38 cellular contexts compared by ENCODE assay signal in the genomic region with DNA sequence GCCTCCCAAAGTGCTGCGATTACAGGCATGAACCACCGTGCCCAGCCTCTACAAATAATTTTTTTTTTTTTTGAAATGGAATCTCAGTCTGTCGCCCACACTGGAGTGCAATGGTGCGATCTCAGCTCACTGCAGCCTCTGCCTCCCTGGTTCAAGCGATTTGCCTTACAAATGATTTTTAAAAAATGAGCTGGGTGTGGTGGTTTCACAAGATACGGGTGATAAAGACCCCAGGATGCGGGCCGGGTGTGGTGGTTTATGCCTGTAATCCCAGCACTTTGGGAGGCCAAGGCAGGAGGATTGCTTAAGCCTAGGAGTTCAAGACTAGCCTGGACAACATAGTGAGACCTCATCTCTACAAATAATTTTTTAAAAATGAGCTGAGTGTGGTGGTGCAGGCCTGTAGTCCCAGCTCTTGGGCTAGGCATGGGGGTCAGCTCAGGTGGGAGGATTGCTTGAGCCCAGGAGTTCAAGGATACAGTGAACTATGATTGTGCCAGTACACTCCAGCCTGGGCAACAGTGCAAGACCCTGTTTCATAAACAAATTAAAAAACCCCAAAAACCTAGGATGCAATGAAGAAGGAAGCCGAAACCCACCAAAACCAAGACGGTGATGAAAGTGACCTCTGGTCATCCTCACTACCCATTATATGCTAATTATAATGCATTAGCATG. TPM values are rescaled to one million over a fixed set of nuclear protein-coding genes. Genes with fewer than 3 reads are reported as not detected.
"Had no signal": no experiment of that assay in that cellular context is flagged by ENCODE, and none has a peak within 500 bp of the region (broad histone marks: within the 10 kb centered on the region; RNA-seq: fewer than 3 reads in every experiment).

No MANE protein-coding gene starts in this region.

- H3K27ac ChIP-seq: adrenal gland, body of pancreas, brain microvascular endothelial cell, breast epithelium, cardiac muscle cell had no signal

- H3K36me3 Mint-ChIP-seq: activated naive CD4-positive, alpha-beta T cell treated with anti-CD3 and anti-CD28 coated beads, Interleukin-2, amount 10 ng/mL, durations not matched to agents 7 days and 5 days; activated naive CD4-positive, alpha-beta T cell treated with anti-CD3 and anti-CD28 coated beads, Interleukin-2, amount 50 U/mL, for 24 hours; activated naive CD4-positive, alpha-beta T cell treated with anti-CD3 and anti-CD28 coated beads, Interleukin-2, amount 50 U/mL, for 72 hours; activated naive CD8-positive, alpha-beta T cell; activated naive CD8-positive, alpha-beta T cell treated with anti-CD3 and anti-CD28 coated beads for 36 hours; activated naive CD8-positive, alpha-beta T cell treated with anti-CD3 and anti-CD28 coated beads, Interleukin-2, amount 10 ng/mL, durations not matched to agents 7 days and 5 days; brain had no signal

- ATAC-seq: activated naive CD4-positive, alpha-beta T cell treated with anti-CD3 and anti-CD28 coated beads, Interleukin-2, amount 50 U/mL, for 72 hours; activated naive CD8-positive, alpha-beta T cell treated with anti-CD3 and anti-CD28 coated beads, Interleukin-2, amount 50 U/mL, for 24 hours; activated T-cell treated with anti-CD3 and anti-CD28 coated beads, Interleukin-2, amount 50 U/mL, for 4 hours; activated T-cell treated with anti-CD3 and anti-CD28 coated beads, Interleukin-2, amount 50 U/mL, for 72 hours; activated T-helper 17 cell treated with anti-CD3 and anti-CD28 coated beads, Interleukin-2, amount 50 U/mL, for 72 hours; body of pancreas had no signal

- H3K4me3 ChIP-seq: adrenal gland, ascending aorta, body of pancreas, breast epithelium, cardiac muscle cell had no signal

- H3K9me3 ChIP-seq: adrenal gland, ascending aorta, body of pancreas, breast epithelium had no signal

- H3K4me1 ChIP-seq: body of pancreas, breast epithelium had no signal

- H3K9me3 Mint-ChIP-seq: activated naive CD4-positive, alpha-beta T cell treated with anti-CD3 and anti-CD28 coated beads, Interleukin-2, amount 10 ng/mL, durations not matched to agents 7 days and 5 days; activated naive CD4-positive, alpha-beta T cell treated with anti-CD3 and anti-CD28 coated beads, Interleukin-2, amount 50 U/mL, for 24 hours; activated naive CD4-positive, alpha-beta T cell treated with anti-CD3 and anti-CD28 coated beads, Interleukin-2, amount 50 U/mL, for 72 hours; activated naive CD8-positive, alpha-beta T cell treated with anti-CD3 and anti-CD28 coated beads for 36 hours; activated naive CD8-positive, alpha-beta T cell treated with anti-CD3 and anti-CD28 coated beads, Interleukin-2, amount 50 U/mL, for 24 hours; activated T-cell treated with anti-CD3 and anti-CD28 coated beads, Interleukin-2, amount 50 U/mL, for 4 hours; activated T-cell treated with anti-CD3 and anti-CD28 coated beads, Interleukin-2, amount 50 U/mL, for 72 hours; activated T-helper 1 cell treated with anti-CD3 and anti-CD28 coated beads, Interleukin-12 subunit alpha, Interleukin-12 subunit beta, Interleukin-2, Interleukin-4 antibody, amounts not matched to agents 30 ng/mL and 10 ng/mL and 1 ng/mL, durations not matched to agents 14 hours and 24 hours and 36 hours; activated T-helper 17 cell treated with anti-CD3 and anti-CD28 coated beads, Interleukin-2, amount 50 U/mL, for 72 hours; activated T-helper 2 cell treated with anti-CD3 and anti-CD28 coated beads, Interferon-gamma antibody, Interleukin-2, Interleukin-4, amounts not matched to agents 10 μg/mL and 5 μg/mL and 100 μg/mL, durations not matched to agents 14 hours and 24 hours and 36 hours; central memory CD8-positive, alpha-beta T cell had no signal

- H3K27me3 ChIP-seq: adrenal gland, ascending aorta, body of pancreas, brain microvascular endothelial cell, breast epithelium, cardiac muscle cell had no signal

- H3K27ac Mint-ChIP-seq: activated naive CD4-positive, alpha-beta T cell treated with anti-CD3 and anti-CD28 coated beads for 36 hours; activated naive CD4-positive, alpha-beta T cell treated with anti-CD3 and anti-CD28 coated beads, Interleukin-2, amount 10 ng/mL, durations not matched to agents 7 days and 5 days; activated naive CD4-positive, alpha-beta T cell treated with anti-CD3 and anti-CD28 coated beads, Interleukin-2, amount 50 U/mL, for 24 hours; activated naive CD4-positive, alpha-beta T cell treated with anti-CD3 and anti-CD28 coated beads, Interleukin-2, amount 50 U/mL, for 72 hours; activated naive CD8-positive, alpha-beta T cell; activated naive CD8-positive, alpha-beta T cell treated with anti-CD3 and anti-CD28 coated beads for 36 hours; activated naive CD8-positive, alpha-beta T cell treated with anti-CD3 and anti-CD28 coated beads, Interleukin-2, amount 10 ng/mL, durations not matched to agents 7 days and 5 days; activated naive CD8-positive, alpha-beta T cell treated with anti-CD3 and anti-CD28 coated beads, Interleukin-2, amount 50 U/mL, for 24 hours; activated T-cell treated with anti-CD3 and anti-CD28 coated beads, Interleukin-2, amount 50 U/mL, for 24 hours; activated T-cell treated with anti-CD3 and anti-CD28 coated beads, Interleukin-2, amount 50 U/mL, for 72 hours; activated T-helper 1 cell treated with anti-CD3 and anti-CD28 coated beads, Interleukin-12 subunit alpha, Interleukin-12 subunit beta, Interleukin-2, Interleukin-4 antibody, amounts not matched to agents 30 ng/mL and 10 ng/mL and 1 ng/mL, durations not matched to agents 14 hours and 24 hours and 36 hours; activated T-helper 17 cell treated with anti-CD3 and anti-CD28 coated beads, Interleukin-2, amount 50 U/mL, for 72 hours; activated T-helper 2 cell treated with anti-CD3 and anti-CD28 coated beads, Interferon-gamma antibody, Interleukin-2, Interleukin-4, amounts not matched to agents 10 μg/mL and 5 μg/mL and 100 μg/mL, durations not matched to agents 14 hours and 24 hours and 36 hours; brain had no signal

- H3K36me3 ChIP-seq: adrenal gland, brain microvascular endothelial cell, breast epithelium had no signal

- H3K4me1 Mint-ChIP-seq: activated naive CD4-positive, alpha-beta T cell treated with anti-CD3 and anti-CD28 coated beads, Interleukin-2, amount 10 ng/mL, durations not matched to agents 7 days and 5 days; activated naive CD4-positive, alpha-beta T cell treated with anti-CD3 and anti-CD28 coated beads, Interleukin-2, amount 50 U/mL, for 24 hours; activated naive CD8-positive, alpha-beta T cell treated with anti-CD3 and anti-CD28 coated beads for 36 hours; activated naive CD8-positive, alpha-beta T cell treated with anti-CD3 and anti-CD28 coated beads, Interleukin-2, amount 10 ng/mL, durations not matched to agents 7 days and 5 days; activated naive CD8-positive, alpha-beta T cell treated with anti-CD3 and anti-CD28 coated beads, Interleukin-2, amount 50 U/mL, for 24 hours; activated T-helper 17 cell treated with anti-CD3 and anti-CD28 coated beads, Interleukin-2, amount 50 U/mL, for 72 hours; brain; central memory CD8-positive, alpha-beta T cell had no signal

- H3K4me3 Mint-ChIP-seq: activated naive CD4-positive, alpha-beta T cell treated with anti-CD3 and anti-CD28 coated beads for 36 hours; activated naive CD4-positive, alpha-beta T cell treated with anti-CD3 and anti-CD28 coated beads, Interleukin-2, amount 10 ng/mL, durations not matched to agents 7 days and 5 days; activated naive CD4-positive, alpha-beta T cell treated with anti-CD3 and anti-CD28 coated beads, Interleukin-2, amount 50 U/mL, for 24 hours; activated naive CD8-positive, alpha-beta T cell; activated naive CD8-positive, alpha-beta T cell treated with anti-CD3 and anti-CD28 coated beads for 36 hours; activated naive CD8-positive, alpha-beta T cell treated with anti-CD3 and anti-CD28 coated beads, Interleukin-2, amount 10 ng/mL, durations not matched to agents 7 days and 5 days; activated naive CD8-positive, alpha-beta T cell treated with anti-CD3 and anti-CD28 coated beads, Interleukin-2, amount 50 U/mL, for 24 hours; activated T-cell treated with anti-CD3 and anti-CD28 coated beads, Interleukin-2, amount 50 U/mL, for 24 hours; activated T-cell treated with anti-CD3 and anti-CD28 coated beads, Interleukin-2, amount 50 U/mL, for 4 hours; activated T-cell treated with anti-CD3 and anti-CD28 coated beads, Interleukin-2, amount 50 U/mL, for 72 hours; activated T-helper 1 cell treated with anti-CD3 and anti-CD28 coated beads, Interleukin-12 subunit alpha, Interleukin-12 subunit beta, Interleukin-2, Interleukin-4 antibody, amounts not matched to agents 30 ng/mL and 10 ng/mL and 1 ng/mL, durations not matched to agents 14 hours and 24 hours and 36 hours; activated T-helper 17 cell treated with anti-CD3 and anti-CD28 coated beads, Interleukin-2, amount 50 U/mL, for 72 hours; brain; central memory CD8-positive, alpha-beta T cell had no signal

- H3K27me3 Mint-ChIP-seq: activated naive CD8-positive, alpha-beta T cell treated with anti-CD3 and anti-CD28 coated beads, Interleukin-2, amount 10 ng/mL, durations not matched to agents 7 days and 5 days; activated naive CD8-positive, alpha-beta T cell treated with anti-CD3 and anti-CD28 coated beads, Interleukin-2, amount 50 U/mL, for 24 hours had no signal

- DNase-seq: activated effector memory CD4-positive, alpha-beta T cell treated with anti-CD3 and anti-CD28 coated beads, Interleukin-2, amount 50 U/mL, for 16 hours; activated effector memory CD4-positive, alpha-beta T cell treated with Interleukin-2 at 50 U/mL for 16 hours; activated gamma-delta T cell; activated gamma-delta T cell treated with Interleukin-2 at 50 U/mL for 16 hours; activated naive CD4-positive, alpha-beta T cell; activated naive CD4-positive, alpha-beta T cell treated with anti-CD3 and anti-CD28 coated beads for 36 hours; activated naive CD4-positive, alpha-beta T cell treated with anti-CD3 and anti-CD28 coated beads, Interleukin-2, amount 10 ng/mL, durations not matched to agents 7 days and 5 days; activated naive CD4-positive, alpha-beta T cell treated with anti-CD3 and anti-CD28 coated beads, Interleukin-2, amount 50 U/mL, for 16 hours; activated naive CD4-positive, alpha-beta T cell treated with Interleukin-2 at 50 U/mL for 16 hours; activated naive CD8-positive, alpha-beta T cell treated with anti-CD3 and anti-CD28 coated beads for 36 hours; activated naive CD8-positive, alpha-beta T cell treated with anti-CD3 and anti-CD28 coated beads, Interleukin-2, amount 10 ng/mL, durations not matched to agents 7 days and 5 days; activated naive CD8-positive, alpha-beta T cell treated with anti-CD3 and anti-CD28 coated beads, Interleukin-2, amount 50 U/mL, for 24 hours; activated T-cell treated with anti-CD3 and anti-CD28 coated beads, Interleukin-2, amount 50 U/mL, for 1 hour; activated T-cell treated with anti-CD3 and anti-CD28 coated beads, Interleukin-2, amount 50 U/mL, for 24 hours; activated T-cell treated with anti-CD3 and anti-CD28 coated beads, Interleukin-2, amount 50 U/mL, for 4 hours; activated T-cell treated with anti-CD3 and anti-CD28 coated beads, Interleukin-2, amount 50 U/mL, for 48 hours; activated T-cell treated with anti-CD3 and anti-CD28 coated beads, Interleukin-2, amount 50 U/mL, for 72 hours; adrenal gland; amniotic stem cell; amygdala; anterior cingulate cortex; aorta; body of pancreas; brain microvascular endothelial cell; caudate nucleus; central memory CD4-positive, alpha-beta T cell; cerebellar nuclear complex had no signal

RNA-seq across cellular contexts. Expression of gene PDGFRA, which starts 27.5 kb away (rescaled TPM):
- total RNA-seq: activated naive CD4-positive, alpha-beta T cell treated with anti-CD3 and anti-CD28 coated beads for 36 hours; activated naive CD8-positive, alpha-beta T cell treated with anti-CD3 and anti-CD28 coated beads for 36 hours; activated naive CD8-positive, alpha-beta T cell treated with anti-CD3 and anti-CD28 coated beads, Interleukin-2, amount 10 ng/mL, durations not matched to agents 7 days and 5 days; activated T-helper 2 cell treated with anti-CD3 and anti-CD28 coated beads, Interferon-gamma antibody, Interleukin-2, Interleukin-4, amounts not matched to agents 10 μg/mL and 5 μg/mL and 100 μg/mL, durations not matched to agents 14 hours and 24 hours and 36 hours had no signal
